In genomic region chr11:116984589-116984988, GRCh38 we compare ENCODE assay signal across 9 cellular contexts.
DNase-seq lines count a peak whose midpoint lies in the region; ATAC-seq and TF ChIP-seq lines count a peak whose summit lies in the region.
"Had no signal": no experiment of that assay in that cellular context is flagged by ENCODE, and none has a peak within 500 bp of the region (broad histone marks: within the 10 kb centered on the region; RNA-seq: fewer than 3 reads in every experiment).

No MANE protein-coding gene starts in this region.

- TF ChIP-seq CTCF in body of pancreas (IDR thresholded peaks at IDR 0.05) (no peak), lower lobe of right lung (IDR thresholded peaks at IDR 0.05) (no peak)

- H3K9me3 ChIP-seq in body of pancreas (no peaks in the 10 kb centered on the region), lower lobe of right lung (no peaks in the 10 kb centered on the region)

- H3K27ac ChIP-seq in body of pancreas = peak overlapping the region in 1 of 4 donors; percentile 10
- peak overlapping the region; percentile 48 for H3K27ac ChIP-seq in lower lobe of right lung

- TF ChIP-seq POLR2A in body of pancreas (IDR thresholded peaks at IDR 0.05) = no peak

- intact Hi-C loops in body of pancreas (cut with DNase I) = no loop called here
- intact Hi-C loops in lower lobe of right lung (cut with DNase I) = no loop called here

- H3K4me3 ChIP-seq in body of pancreas (no peak overlapping the region), lower lobe of right lung (no peak overlapping the region), H7 (ENCODE audit: insufficient read depth, low read depth, low read length) (no peak overlapping the region)

- ATAC-seq in body of pancreas (peak; percentile 47), lower lobe of right lung (peak; percentile 22 to 45)

- H3K27me3 ChIP-seq in body of pancreas (no peaks in the 10 kb centered on the region), lower lobe of right lung (ENCODE audit: low read depth) (no peaks in the 10 kb centered on the region), H7 (ENCODE audit: control insufficient read depth, insufficient read depth, low read length) (no peaks in the 10 kb centered on the region)

- peak; percentile 64 for DNase-seq in A172 (ENCODE audit: low spot score)
- no peak for DNase-seq in body of pancreas
- DNase-seq in lower lobe of right lung = no peak
- DNase-seq in H7 = no peak
- DNase-seq in T-helper 2 cell = no peak
- no peak for DNase-seq in DMS53 (lab: John Stamatoyannopoulos, UW)
- DNase-seq in NCI-H1417 treated with DMSO at 0.1 percent for 48 hours (lab: John Stamatoyannopoulos, UW) = no peak
- DNase-seq: NCI-H1092 had no signal

- H3K36me3 Mint-ChIP-seq in IgD-negative memory B cell = peaks cover 2% of the 10 kb centered on the region

- H3K27me3 Mint-ChIP-seq in IgD-negative memory B cell = no peaks in the 10 kb centered on the region

- no peaks in the 10 kb centered on the region for H3K9me3 Mint-ChIP-seq in IgD-negative memory B cell

- peak overlapping the region in 2 of 3 donors; percentile 19 to 40 for H3K27ac Mint-ChIP-seq in IgD-negative memory B cell

- peaks cover 19% of the 10 kb centered on the region for H3K4me1 ChIP-seq in body of pancreas
- H3K4me1 ChIP-seq in lower lobe of right lung = peaks cover 64% of the 10 kb centered on the region

- no peaks in the 10 kb centered on the region for H3K36me3 ChIP-seq in body of pancreas (replicated peaks in 1 of 2; ENCODE audit: insufficient read depth in 1 of 2, low read depth in 2 of 2)
- no peaks in the 10 kb centered on the region for H3K36me3 ChIP-seq in lower lobe of right lung
- H3K36me3 ChIP-seq in H7 (replicated peaks; ENCODE audit: control insufficient read depth, insufficient read depth, low read length) = no peaks in the 10 kb centered on the region

- no peak overlapping the region for H3K4me3 Mint-ChIP-seq in IgD-negative memory B cell

- 62 to 80% methylated on average over 6 of the region's 6 CpGs for WGBS in body of pancreas, 2 donors

- peaks cover 60 to 73% (median 61%) of the 10 kb centered on the region in 3 donors for H3K4me1 Mint-ChIP-seq in IgD-negative memory B cell
